1 cellular context compared by ENCODE assay signal in genomic region chr5:141618804-141619554, GRCh38.
A peak's percentile ranks its signal among the peaks of the same experiment; 100 is the strongest.
TF ChIP-seq lines count a peak whose summit lies in the region.

TSS of gene DIAPH1 (minus strand) at chr5:141619000. CDS start at chr5:141618914, 86 bp downstream.

TF ChIP-seq in K562, 482 proteins besides CTCF, POLR2A, EP300 and RAD21 (continued from another document and continues in another):
- TF ChIP-seq RCOR1 (IDR thresholded peaks at IDR 0.05; ENCODE audit: borderline replicate concordance in 1 of 2, low read depth in 2 of 2, low read length in 2 of 2) (peak in 1 of 2 experiments; percentile 73; a peak in 2 of 4 replicates), SIX5 (IDR thresholded peaks at IDR 0.05; ENCODE audit: borderline replicate concordance in 1 of 2, insufficient read depth in 1 of 2, low read depth in 1 of 2, low read length in 2 of 2) (peak; percentile 49 to 51; a peak in 3 of 4 replicates), PHF8 (IDR thresholded peaks at IDR 0.05; ENCODE audit: borderline replicate concordance, low read length) (peak; percentile 66; the same call in 1 of the 2 replicates), FOXJ3 (CRISPR knock-in tag; IDR thresholded peaks at IDR 0.05) (no peak), ELF4 (CRISPR knock-in tag; IDR thresholded peaks at IDR 0.05) (peak; percentile 87), MITF (IDR thresholded peaks at IDR 0.05) (no peak), GATAD2B (IDR thresholded peaks at IDR 0.05; ENCODE audit: borderline replicate concordance) (peak; percentile 92), FOXP1 (CRISPR knock-in tag; IDR thresholded peaks at IDR 0.05) (peak; percentile 98), ETS1 (conservative IDR thresholded peaks at IDR 0.05; ENCODE audit: control insufficient read depth, low read depth, low read length) (peak; percentile 66), IFI16 (CRISPR knock-in tag; IDR thresholded peaks at IDR 0.05) (no peak), MAX (CRISPR knock-in tag; IDR thresholded peaks at IDR 0.05) (peak; percentile 99), SRSF9 (IDR thresholded peaks at IDR 0.05; ENCODE audit: borderline replicate concordance, low read depth, low read length) (no peak), ZBTB40 (IDR thresholded peaks at IDR 0.05) (peak; percentile 77), ZBTB40 (CRISPR knock-in tag; IDR thresholded peaks at IDR 0.05) (no peak), TCF7 (IDR thresholded peaks at IDR 0.05; ENCODE audit: borderline replicate concordance) (0 out of 2 replicates have a peak, but pooled peaks have one; percentile 57), SMAD4 (CRISPR knock-in tag; conservative IDR thresholded peaks at IDR 0.05) (peak; percentile 58; the same call in 1 of the 2 replicates), TCF3 (CRISPR knock-in tag; IDR thresholded peaks at IDR 0.05) (peak; percentile 28; the same call in 1 of the 2 replicates), KLF1 (tag; IDR thresholded peaks at IDR 0.05) (peak; percentile 85)
- TF ChIP-seq, protein P1, sequence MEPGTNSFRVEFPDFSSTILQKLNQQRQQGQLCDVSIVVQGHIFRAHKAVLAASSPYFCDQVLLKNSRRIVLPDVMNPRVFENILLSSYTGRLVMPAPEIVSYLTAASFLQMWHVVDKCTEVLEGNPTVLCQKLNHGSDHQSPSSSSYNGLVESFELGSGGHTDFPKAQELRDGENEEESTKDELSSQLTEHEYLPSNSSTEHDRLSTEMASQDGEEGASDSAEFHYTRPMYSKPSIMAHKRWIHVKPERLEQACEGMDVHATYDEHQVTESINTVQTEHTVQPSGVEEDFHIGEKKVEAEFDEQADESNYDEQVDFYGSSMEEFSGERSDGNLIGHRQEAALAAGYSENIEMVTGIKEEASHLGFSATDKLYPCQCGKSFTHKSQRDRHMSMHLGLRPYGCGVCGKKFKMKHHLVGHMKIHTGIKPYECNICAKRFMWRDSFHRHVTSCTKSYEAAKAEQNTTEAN (CRISPR knock-in tag; IDR thresholded peaks at IDR 0.05), result peak; percentile 53; the same call in 1 of the 2 replicates
- TF ChIP-seq, protein P2, sequence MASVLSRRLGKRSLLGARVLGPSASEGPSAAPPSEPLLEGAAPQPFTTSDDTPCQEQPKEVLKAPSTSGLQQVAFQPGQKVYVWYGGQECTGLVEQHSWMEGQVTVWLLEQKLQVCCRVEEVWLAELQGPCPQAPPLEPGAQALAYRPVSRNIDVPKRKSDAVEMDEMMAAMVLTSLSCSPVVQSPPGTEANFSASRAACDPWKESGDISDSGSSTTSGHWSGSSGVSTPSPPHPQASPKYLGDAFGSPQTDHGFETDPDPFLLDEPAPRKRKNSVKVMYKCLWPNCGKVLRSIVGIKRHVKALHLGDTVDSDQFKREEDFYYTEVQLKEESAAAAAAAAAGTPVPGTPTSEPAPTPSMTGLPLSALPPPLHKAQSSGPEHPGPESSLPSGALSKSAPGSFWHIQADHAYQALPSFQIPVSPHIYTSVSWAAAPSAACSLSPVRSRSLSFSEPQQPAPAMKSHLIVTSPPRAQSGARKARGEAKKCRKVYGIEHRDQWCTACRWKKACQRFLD (CRISPR knock-in tag; IDR thresholded peaks at IDR 0.05), result 0 out of 2 replicates have a peak, but pooled peaks have one; percentile 53
- TF ChIP-seq, protein P3, sequence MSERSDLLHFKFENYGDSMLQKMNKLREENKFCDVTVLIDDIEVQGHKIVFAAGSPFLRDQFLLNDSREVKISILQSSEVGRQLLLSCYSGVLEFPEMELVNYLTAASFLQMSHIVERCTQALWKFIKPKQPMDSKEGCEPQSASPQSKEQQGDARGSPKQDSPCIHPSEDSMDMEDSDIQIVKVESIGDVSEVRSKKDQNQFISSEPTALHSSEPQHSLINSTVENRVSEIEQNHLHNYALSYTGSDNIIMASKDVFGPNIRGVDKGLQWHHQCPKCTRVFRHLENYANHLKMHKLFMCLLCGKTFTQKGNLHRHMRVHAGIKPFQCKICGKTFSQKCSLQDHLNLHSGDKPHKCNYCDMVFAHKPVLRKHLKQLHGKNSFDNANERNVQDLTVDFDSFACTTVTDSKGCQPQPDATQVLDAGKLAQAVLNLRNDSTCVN (CRISPR knock-in tag; IDR thresholded peaks at IDR 0.05), result 0 out of 2 replicates have a peak, but pooled peaks have one; percentile 77
- TF ChIP-seq, protein P4, sequence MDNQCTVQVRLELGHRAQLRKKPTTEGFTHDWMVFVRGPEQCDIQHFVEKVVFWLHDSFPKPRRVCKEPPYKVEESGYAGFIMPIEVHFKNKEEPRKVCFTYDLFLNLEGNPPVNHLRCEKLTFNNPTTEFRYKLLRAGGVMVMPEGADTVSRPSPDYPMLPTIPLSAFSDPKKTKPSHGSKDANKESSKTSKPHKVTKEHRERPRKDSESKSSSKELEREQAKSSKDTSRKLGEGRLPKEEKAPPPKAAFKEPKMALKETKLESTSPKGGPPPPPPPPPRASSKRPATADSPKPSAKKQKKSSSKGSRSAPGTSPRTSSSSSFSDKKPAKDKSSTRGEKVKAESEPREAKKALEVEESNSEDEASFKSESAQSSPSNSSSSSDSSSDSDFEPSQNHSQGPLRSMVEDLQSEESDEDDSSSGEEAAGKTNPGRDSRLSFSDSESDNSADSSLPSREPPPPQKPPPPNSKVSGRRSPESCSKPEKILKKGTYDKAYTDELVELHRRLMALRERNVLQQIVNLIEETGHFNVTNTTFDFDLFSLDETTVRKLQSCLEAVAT (IDR thresholded peaks at IDR 0.05), result peak in 1 of 2 experiments; percentile 51; a peak in 1 of 4 replicates
- TF ChIP-seq, protein P5, sequence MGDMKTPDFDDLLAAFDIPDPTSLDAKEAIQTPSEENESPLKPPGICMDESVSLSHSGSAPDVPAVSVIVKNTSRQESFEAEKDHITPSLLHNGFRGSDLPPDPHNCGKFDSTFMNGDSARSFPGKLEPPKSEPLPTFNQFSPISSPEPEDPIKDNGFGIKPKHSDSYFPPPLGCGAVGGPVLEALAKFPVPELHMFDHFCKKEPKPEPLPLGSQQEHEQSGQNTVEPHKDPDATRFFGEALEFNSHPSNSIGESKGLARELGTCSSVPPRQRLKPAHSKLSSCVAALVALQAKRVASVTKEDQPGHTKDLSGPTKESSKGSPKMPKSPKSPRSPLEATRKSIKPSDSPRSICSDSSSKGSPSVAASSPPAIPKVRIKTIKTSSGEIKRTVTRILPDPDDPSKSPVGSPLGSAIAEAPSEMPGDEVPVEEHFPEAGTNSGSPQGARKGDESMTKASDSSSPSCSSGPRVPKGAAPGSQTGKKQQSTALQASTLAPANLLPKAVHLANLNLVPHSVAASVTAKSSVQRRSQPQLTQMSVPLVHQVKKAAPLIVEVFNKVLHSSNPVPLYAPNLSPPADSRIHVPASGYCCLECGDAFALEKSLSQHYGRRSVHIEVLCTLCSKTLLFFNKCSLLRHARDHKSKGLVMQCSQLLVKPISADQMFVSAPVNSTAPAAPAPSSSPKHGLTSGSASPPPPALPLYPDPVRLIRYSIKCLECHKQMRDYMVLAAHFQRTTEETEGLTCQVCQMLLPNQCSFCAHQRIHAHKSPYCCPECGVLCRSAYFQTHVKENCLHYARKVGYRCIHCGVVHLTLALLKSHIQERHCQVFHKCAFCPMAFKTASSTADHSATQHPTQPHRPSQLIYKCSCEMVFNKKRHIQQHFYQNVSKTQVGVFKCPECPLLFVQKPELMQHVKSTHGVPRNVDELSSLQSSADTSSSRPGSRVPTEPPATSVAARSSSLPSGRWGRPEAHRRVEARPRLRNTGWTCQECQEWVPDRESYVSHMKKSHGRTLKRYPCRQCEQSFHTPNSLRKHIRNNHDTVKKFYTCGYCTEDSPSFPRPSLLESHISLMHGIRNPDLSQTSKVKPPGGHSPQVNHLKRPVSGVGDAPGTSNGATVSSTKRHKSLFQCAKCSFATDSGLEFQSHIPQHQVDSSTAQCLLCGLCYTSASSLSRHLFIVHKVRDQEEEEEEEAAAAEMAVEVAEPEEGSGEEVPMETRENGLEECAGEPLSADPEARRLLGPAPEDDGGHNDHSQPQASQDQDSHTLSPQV (IDR thresholded peaks at IDR 0.05), result peak; percentile 86
- TF ChIP-seq, protein P6, sequence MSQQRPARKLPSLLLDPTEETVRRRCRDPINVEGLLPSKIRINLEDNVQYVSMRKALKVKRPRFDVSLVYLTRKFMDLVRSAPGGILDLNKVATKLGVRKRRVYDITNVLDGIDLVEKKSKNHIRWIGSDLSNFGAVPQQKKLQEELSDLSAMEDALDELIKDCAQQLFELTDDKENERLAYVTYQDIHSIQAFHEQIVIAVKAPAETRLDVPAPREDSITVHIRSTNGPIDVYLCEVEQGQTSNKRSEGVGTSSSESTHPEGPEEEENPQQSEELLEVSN (IDR thresholded peaks at IDR 0.05; ENCODE audit: borderline replicate concordance in 1 of 2, extremely low read depth in 1 of 2, insufficient read depth in 1 of 2, insufficient read length in 1 of 2, low read depth in 1 of 2, low read length in 1 of 2, poor library complexity in 1 of 2, severe bottlenecking in 1 of 2), result peak; percentile 78 to 80
